Comparison of ENCODE assay signal across 8 cellular contexts in the genomic region with DNA sequence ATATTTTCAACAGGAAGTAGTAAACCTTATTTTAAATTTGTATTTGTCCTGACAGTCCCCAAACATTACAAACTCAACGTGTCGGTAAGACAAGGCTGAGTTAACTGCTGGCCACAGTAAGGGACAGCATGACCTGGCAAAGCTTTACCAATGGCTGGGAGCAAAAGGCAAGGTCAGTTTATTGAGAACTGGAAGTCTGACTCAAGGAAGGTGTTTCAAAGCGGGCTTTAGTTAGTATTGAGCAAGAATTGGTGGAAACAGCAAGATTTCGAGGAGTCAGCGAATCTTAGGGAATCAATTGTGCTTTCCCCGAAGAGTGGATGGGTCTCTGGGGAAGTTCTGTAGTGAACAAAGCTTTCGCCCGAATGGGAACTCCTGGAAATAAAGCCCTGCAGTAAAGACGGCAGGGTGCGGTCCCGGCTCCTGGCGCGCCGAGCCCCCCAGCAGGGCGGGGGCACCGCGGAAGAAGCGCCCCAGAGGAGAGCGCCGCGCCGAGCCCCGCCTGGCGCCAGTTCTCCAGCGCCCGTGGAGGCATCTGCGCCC. TPM values are rescaled to one million over a fixed set of nuclear protein-coding genes. Genes with fewer than 3 reads are reported as not detected.
DNase-seq lines count a peak whose midpoint lies in the region; ATAC-seq and TF ChIP-seq lines count a peak whose summit lies in the region.

No MANE protein-coding gene starts in this region.

- DNase-seq in GM23338 (ENCODE audit: low spot score) (peak; percentile 23), PC-3 (peak; percentile 26), AG20443 (ENCODE audit: low spot score) (no peak), KBM-7 (no peak)
- DNase-seq in effector memory CD8-positive, alpha-beta T cell: no peak

- peaks cover 18% of the 10 kb centered on the region for H3K36me3 Mint-ChIP-seq in GM23338 (ENCODE audit: low read depth)
- H3K36me3 Mint-ChIP-seq in effector memory CD8-positive, alpha-beta T cell (ENCODE audit: insufficient read depth): peaks cover 43% of the 10 kb centered on the region

- ATAC-seq in GM23338 (peak; percentile 10), PC-3 (no peak), GM19395 (IDR thresholded peaks at IDR 0.05; ENCODE audit: unreplicated experiment) (no peak), GM19397 (IDR thresholded peaks at IDR 0.05; ENCODE audit: unreplicated experiment) (no peak)
- no peak for ATAC-seq in effector memory CD8-positive, alpha-beta T cell (replicated peaks)

- H3K4me1 Mint-ChIP-seq in GM23338: peaks cover 39% of the 10 kb centered on the region
- H3K4me1 Mint-ChIP-seq in effector memory CD8-positive, alpha-beta T cell (ENCODE audit: low read depth in 2 of 2): peaks cover 34 to 35% of the 10 kb centered on the region in 2 donors

- H3K9me3 ChIP-seq in PC-3 (ENCODE audit: low read length) (no peaks in the 10 kb centered on the region), mucosa of stomach (ENCODE audit: control insufficient read depth, low read length) (no peaks in the 10 kb centered on the region)

- POLR2A ChIA-PET in PC-3 (lab: Charles Lee; ENCODE audit: unreplicated experiment): interaction anchor here (0.8 kb wide), 1 partner anchor 11 kb away, joined by 5 read pairs; a partner anchor contains a TSS

- H3F3A ChIP-seq in GM23338 (replicated peaks; ENCODE audit: low read depth) (peaks cover 11% of the 10 kb centered on the region; the same call in 1 of the 2 replicates), PC-3 (ENCODE audit: low read length, unreplicated experiment) (peaks cover 8% of the 10 kb centered on the region)

- in situ Hi-C loops in KBM-7 (cut with MboI; ENCODE audit: low pct_unique_long_range_greater_than_20kb, low sequenced_read_pairs): no loop called here

- H4K20me1 ChIP-seq in GM23338 (replicated peaks; ENCODE audit: insufficient read depth) (peaks cover 12% of the 10 kb centered on the region), PC-3 (ENCODE audit: low read length) (peaks cover 18% of the 10 kb centered on the region)

- CTCF ChIA-PET in PC-3 (lab: Charles Lee): interaction anchor here (1.2 kb wide), 1 partner anchor 11 kb away, joined by 7 read pairs; no protein-coding TSS in a partner anchor

- H3K4me2 ChIP-seq in GM23338: peak overlapping the region; percentile 81
- peak overlapping the region; percentile 90 for H3K4me2 ChIP-seq in PC-3 (ENCODE audit: low read length)

- H3K4me3 ChIP-seq in GM23338: peak overlapping the region; percentile 95
- peak overlapping the region; percentile 92 for H3K4me3 ChIP-seq in PC-3 (ENCODE audit: low read length)
- H3K4me3 ChIP-seq in mucosa of stomach (ENCODE audit: low read length): peak overlapping the region; percentile 64

- H3K9me2 ChIP-seq in GM23338 (ENCODE audit: insufficient read depth) (no peaks in the 10 kb centered on the region), PC-3 (replicated peaks; ENCODE audit: low read length) (no peaks in the 10 kb centered on the region)

- H3K27ac Mint-ChIP-seq in GM23338: peak overlapping the region; percentile 96
- peak overlapping the region; percentile 99 for H3K27ac Mint-ChIP-seq in effector memory CD8-positive, alpha-beta T cell

- H3K79me2 ChIP-seq in GM23338 (replicated peaks; ENCODE audit: insufficient read depth): peaks cover 30% of the 10 kb centered on the region
- peaks cover 42% of the 10 kb centered on the region for H3K79me2 ChIP-seq in PC-3 (ENCODE audit: low read length)

- H2AFZ ChIP-seq in GM23338 (peak overlapping the region; percentile 83; the same call in 1 of the 2 replicates), PC-3 (ENCODE audit: low read length) (peak overlapping the region; percentile 73)

- peaks cover 33% of the 10 kb centered on the region; the same call in 1 of the 2 replicates for H3K4me1 ChIP-seq in GM23338 (ENCODE audit: insufficient read depth)
- peaks cover 45% of the 10 kb centered on the region for H3K4me1 ChIP-seq in PC-3 (ENCODE audit: insufficient read depth, low read length)
- H3K4me1 ChIP-seq in mucosa of stomach (ENCODE audit: control insufficient read depth, insufficient read depth, low read length): peaks cover 46% of the 10 kb centered on the region

- TF ChIP-seq CTCF in GM23338 (conservative IDR thresholded peaks at IDR 0.05; ENCODE audit: low read depth in 2 of 2) (no peak), PC-3 (conservative IDR thresholded peaks at IDR 0.05; ENCODE audit: low read depth, low read length) (no peak)

- H3K27me3 Mint-ChIP-seq in GM23338 (ENCODE audit: insufficient read depth, low read depth, poor library complexity): peaks cover 23% of the 10 kb centered on the region
- H3K27me3 Mint-ChIP-seq in effector memory CD8-positive, alpha-beta T cell: no peaks in the 10 kb centered on the region

- H3K9ac ChIP-seq in PC-3 (ENCODE audit: low read length) (peak overlapping the region; percentile 82), mucosa of stomach (ENCODE audit: low read length) (peak overlapping the region; percentile 92)

- no peaks in the 10 kb centered on the region for H3K36me3 ChIP-seq in GM23338 (ENCODE audit: insufficient read depth)
- H3K36me3 ChIP-seq in PC-3 (ENCODE audit: low read depth, low read length): peaks cover 6% of the 10 kb centered on the region; the same call in 1 of the 2 replicates
- no peaks in the 10 kb centered on the region for H3K36me3 ChIP-seq in mucosa of stomach (ENCODE audit: control insufficient read depth, insufficient read depth, low read length)

- no peaks in the 10 kb centered on the region for H3K9me3 Mint-ChIP-seq in GM23338
- no peaks in the 10 kb centered on the region for H3K9me3 Mint-ChIP-seq in effector memory CD8-positive, alpha-beta T cell

- no peaks in the 10 kb centered on the region for H3K27me3 ChIP-seq in GM23338 (ENCODE audit: insufficient read depth)
- no peaks in the 10 kb centered on the region for H3K27me3 ChIP-seq in PC-3 (ENCODE audit: low read length)
- no peaks in the 10 kb centered on the region for H3K27me3 ChIP-seq in mucosa of stomach (ENCODE audit: control insufficient read depth, insufficient read depth, low read length)

- no TSS peak for BruUV-seq in PC-3 (replicated peaks; lab: Mats Ljungman, UMichigan)

- H3K4me3 Mint-ChIP-seq in GM23338: peak overlapping the region; percentile 88
- H3K4me3 Mint-ChIP-seq in effector memory CD8-positive, alpha-beta T cell: peak overlapping the region; percentile 77 to 79

- H3K27ac ChIP-seq in GM23338 (ENCODE audit: low read depth) (peak overlapping the region; percentile 94; the same call in 1 of the 2 replicates), PC-3 (ENCODE audit: low read length) (peak overlapping the region; percentile 62)

- intact Hi-C loops in PC-3 (cut with micrococcal nuclease): loop anchor here (5.0 kb wide), 2 partner anchors 266 to 779 kb away; a partner anchor contains a TSS

TF ChIP-seq in GM23338, 12 proteins besides CTCF, POLR2A, EP300 and RAD21 (continues in another document):
- TF ChIP-seq STAT1 (IDR thresholded peaks at IDR 0.05; ENCODE audit: unreplicated experiment) (no peak), NANOG (IDR thresholded peaks at IDR 0.05; ENCODE audit: borderline replicate concordance) (no peak), ZNF114 (CRISPR knock-in tag; IDR thresholded peaks at IDR 0.05) (no peak), EZH2 (IDR thresholded peaks at IDR 0.05; ENCODE audit: low read depth, unreplicated experiment) (no peak), JUNB (IDR thresholded peaks at IDR 0.05; ENCODE audit: unreplicated experiment) (no peak)
- TF ChIP-seq, protein P1, sequence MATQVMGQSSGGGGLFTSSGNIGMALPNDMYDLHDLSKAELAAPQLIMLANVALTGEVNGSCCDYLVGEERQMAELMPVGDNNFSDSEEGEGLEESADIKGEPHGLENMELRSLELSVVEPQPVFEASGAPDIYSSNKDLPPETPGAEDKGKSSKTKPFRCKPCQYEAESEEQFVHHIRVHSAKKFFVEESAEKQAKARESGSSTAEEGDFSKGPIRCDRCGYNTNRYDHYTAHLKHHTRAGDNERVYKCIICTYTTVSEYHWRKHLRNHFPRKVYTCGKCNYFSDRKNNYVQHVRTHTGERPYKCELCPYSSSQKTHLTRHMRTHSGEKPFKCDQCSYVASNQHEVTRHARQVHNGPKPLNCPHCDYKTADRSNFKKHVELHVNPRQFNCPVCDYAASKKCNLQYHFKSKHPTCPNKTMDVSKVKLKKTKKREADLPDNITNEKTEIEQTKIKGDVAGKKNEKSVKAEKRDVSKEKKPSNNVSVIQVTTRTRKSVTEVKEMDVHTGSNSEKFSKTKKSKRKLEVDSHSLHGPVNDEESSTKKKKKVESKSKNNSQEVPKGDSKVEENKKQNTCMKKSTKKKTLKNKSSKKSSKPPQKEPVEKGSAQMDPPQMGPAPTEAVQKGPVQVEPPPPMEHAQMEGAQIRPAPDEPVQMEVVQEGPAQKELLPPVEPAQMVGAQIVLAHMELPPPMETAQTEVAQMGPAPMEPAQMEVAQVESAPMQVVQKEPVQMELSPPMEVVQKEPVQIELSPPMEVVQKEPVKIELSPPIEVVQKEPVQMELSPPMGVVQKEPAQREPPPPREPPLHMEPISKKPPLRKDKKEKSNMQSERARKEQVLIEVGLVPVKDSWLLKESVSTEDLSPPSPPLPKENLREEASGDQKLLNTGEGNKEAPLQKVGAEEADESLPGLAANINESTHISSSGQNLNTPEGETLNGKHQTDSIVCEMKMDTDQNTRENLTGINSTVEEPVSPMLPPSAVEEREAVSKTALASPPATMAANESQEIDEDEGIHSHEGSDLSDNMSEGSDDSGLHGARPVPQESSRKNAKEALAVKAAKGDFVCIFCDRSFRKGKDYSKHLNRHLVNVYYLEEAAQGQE (IDR thresholded peaks at IDR 0.05; ENCODE audit: unreplicated experiment): no peak

RNA-seq across cellular contexts. Expression of a gene that starts 0.8 kb away (rescaled TPM):
- 15.7 and 17.3 TPM in 2 replicates for total RNA-seq in GM23338 (2014; rRNA removed; shearing (Covaris generic))
- 3.7 and 4.2 TPM in 2 replicates for polyA plus RNA-seq in GM23338 (2016; fragmentation: Nextera tagmentation; extraction: Ambion mirVana)
- total RNA-seq in PC-3 (2014; rRNA removed): 16.0 and 17.9 TPM in 2 replicates

RNA-seq across cellular contexts. Expression of a gene that starts 10.6 kb away (rescaled TPM):
- total RNA-seq in GM23338 (2014; rRNA removed; shearing (Covaris generic)): 30.2 and 40.5 TPM in 2 replicates
- polyA plus RNA-seq in GM23338 (2016; fragmentation: Nextera tagmentation; extraction: Ambion mirVana): 34.4 and 39.1 TPM in 2 replicates
- 82.0 and 98.0 TPM in 2 replicates for total RNA-seq in PC-3 (2014; rRNA removed)

Comparison
In these comparisons a context has a peak if more than half of its experiments do, and no peak if none do; other contexts are left out.
1. DNase-seq: peak in GM23338 (single experiment) and PC-3 (single experiment); none in effector memory CD8-positive, alpha-beta T cell (0 of 3), AG20443 (single experiment) and KBM-7 (single experiment).
2. Peak in every context shown above with its lines, with median percentiles within 50 percentile points of each other: H3K4me3 ChIP-seq.